Comparison of ENCODE assay signal across 1 cellular context in the genomic region with DNA sequence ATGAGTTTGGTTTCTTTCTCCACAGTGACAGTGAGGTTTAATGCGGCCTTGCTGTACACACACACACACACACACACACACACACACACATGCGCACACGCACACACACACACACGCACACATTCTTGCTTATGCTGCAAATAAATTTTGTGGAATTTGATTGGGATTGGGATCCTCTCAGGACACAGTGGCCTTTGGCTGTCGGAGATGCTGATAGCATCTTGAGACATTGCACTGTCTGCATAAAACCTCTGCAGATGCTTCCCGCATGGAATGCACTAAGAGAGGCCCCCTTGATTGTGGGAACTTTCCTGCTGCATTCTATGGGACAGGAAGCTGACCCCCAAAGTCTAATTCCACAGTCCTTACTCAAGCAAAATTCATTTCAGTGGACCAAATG.
TF ChIP-seq lines count a peak whose summit lies in the region.

No MANE protein-coding gene starts in this region.

TF ChIP-seq in SK-N-SH treated with all-trans-retinoic acid at 6 μM for 48 hours, 23 proteins besides CTCF, POLR2A, EP300 and RAD21:
- TF ChIP-seq TSHZ2 (CRISPR knock-in tag; IDR thresholded peaks at IDR 0.05) (no peak), ZNF565 (CRISPR knock-in tag; conservative IDR thresholded peaks at IDR 0.05; ENCODE audit: low read depth) (no peak), PPARA (CRISPR knock-in tag; IDR thresholded peaks at IDR 0.05; ENCODE audit: borderline replicate concordance) (no peak), ZC3H10 (CRISPR knock-in tag; IDR thresholded peaks at IDR 0.05) (no peak), PATZ1 (CRISPR knock-in tag; IDR thresholded peaks at IDR 0.05; ENCODE audit: borderline replicate concordance) (no peak), ZNF70 (CRISPR knock-in tag; IDR thresholded peaks at IDR 0.05) (no peak), ISL1 (CRISPR knock-in tag; IDR thresholded peaks at IDR 0.05) (no peak; the same call in 1 of the 2 replicates), ESRRG (CRISPR knock-in tag; IDR thresholded peaks at IDR 0.05) (no peak), OSR1 (CRISPR knock-in tag; IDR thresholded peaks at IDR 0.05) (no peak), CREB5 (CRISPR knock-in tag; IDR thresholded peaks at IDR 0.05; ENCODE audit: low read depth) (no peak)
- TF ChIP-seq, protein P1, sequence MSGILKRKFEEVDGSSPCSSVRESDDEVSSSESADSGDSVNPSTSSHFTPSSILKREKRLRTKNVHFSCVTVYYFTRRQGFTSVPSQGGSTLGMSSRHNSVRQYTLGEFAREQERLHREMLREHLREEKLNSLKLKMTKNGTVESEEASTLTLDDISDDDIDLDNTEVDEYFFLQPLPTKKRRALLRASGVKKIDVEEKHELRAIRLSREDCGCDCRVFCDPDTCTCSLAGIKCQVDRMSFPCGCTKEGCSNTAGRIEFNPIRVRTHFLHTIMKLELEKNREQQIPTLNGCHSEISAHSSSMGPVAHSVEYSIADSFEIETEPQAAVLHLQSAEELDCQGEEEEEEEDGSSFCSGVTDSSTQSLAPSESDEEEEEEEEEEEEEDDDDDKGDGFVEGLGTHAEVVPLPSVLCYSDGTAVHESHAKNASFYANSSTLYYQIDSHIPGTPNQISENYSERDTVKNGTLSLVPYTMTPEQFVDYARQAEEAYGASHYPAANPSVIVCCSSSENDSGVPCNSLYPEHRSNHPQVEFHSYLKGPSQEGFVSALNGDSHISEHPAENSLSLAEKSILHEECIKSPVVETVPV (CRISPR knock-in tag; IDR thresholded peaks at IDR 0.05): no peak
